In the genomic region with DNA sequence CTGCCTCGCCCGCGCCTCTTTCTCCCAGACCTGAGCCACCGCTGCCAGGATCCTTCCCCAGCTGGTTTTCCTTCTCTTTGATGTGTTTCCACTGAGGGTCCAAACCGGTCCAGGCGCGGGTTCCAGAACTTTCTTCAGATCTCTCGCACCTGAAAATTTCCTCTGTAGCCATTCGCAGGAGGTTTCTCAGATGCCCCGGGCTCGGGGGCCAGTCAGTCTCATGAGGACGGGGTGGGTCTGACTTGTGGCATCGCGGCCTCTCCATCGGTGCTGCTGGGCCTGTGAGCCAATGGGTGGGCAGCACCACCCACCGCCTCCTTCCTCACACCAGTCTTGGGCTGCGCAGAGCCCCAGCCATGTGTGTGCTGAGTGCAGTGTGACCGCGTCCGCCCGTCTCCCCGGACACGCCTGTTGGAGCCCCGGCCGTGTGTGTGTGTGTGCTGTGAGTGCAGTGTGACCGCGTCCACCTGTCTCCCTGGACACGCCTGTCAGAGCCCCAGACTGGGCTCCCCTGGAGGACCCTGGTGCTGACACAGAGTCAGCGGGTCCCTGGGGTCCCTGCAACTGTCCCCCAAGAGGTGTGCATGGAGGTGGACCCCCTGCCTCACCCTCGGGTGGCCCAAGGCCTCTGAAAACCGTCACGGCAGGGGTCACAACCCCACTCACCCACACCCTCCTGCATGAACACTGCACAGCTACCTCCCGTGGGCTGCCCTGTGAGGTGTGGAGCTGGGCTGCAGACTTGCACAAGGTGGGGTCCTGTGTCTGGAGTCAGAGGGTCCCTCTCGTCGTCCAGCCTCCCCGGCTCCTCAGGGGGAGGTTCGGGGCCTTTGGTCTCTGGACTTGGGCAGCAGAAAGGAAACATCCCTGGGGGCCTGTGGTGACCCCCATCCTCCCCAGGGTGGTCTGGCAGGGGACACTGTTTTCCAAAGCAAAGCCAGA, we compare ENCODE assay signal across 19 cellular contexts. TPM values are rescaled to one million over a fixed set of nuclear protein-coding genes. Genes with fewer than 3 reads are reported as not detected.
DNase-seq lines count a peak whose midpoint lies in the region; ATAC-seq and TF ChIP-seq lines count a peak whose summit lies in the region.
"Had no signal": no experiment of that assay in that cellular context is flagged by ENCODE, and none has a peak within 500 bp of the region (broad histone marks: within the 10 kb centered on the region; RNA-seq: fewer than 3 reads in every experiment).

No MANE protein-coding gene starts in this region.

- H3K36me3 ChIP-seq in NT2/D1 (ENCODE audit: insufficient read depth, insufficient read length, low read length) = peaks cover 79% of the 10 kb centered on the region
- H3K36me3 ChIP-seq: MG63 had no signal

- H3K9ac ChIP-seq in NT2/D1 (ENCODE audit: insufficient read length, low read depth) = peak overlapping the region; percentile 24

- H3K4me1 Mint-ChIP-seq in WTC11 = peaks cover 23% of the 10 kb centered on the region
- H3K4me1 Mint-ChIP-seq: CD8-positive, alpha-beta memory T cell had no signal

- intact Hi-C loops in posterior vena cava (cut with DNase I) = no loop called here
- intact Hi-C loops in head of caudate nucleus (cut with DNase I) = no loop called here

- no peak overlapping the region for H3K4me3 ChIP-seq in NT2/D1 (ENCODE audit: insufficient read length, low read depth)
- H3K4me3 ChIP-seq: MG63, PC-9 had no signal

- POLR2A ChIA-PET in WTC11 (lab: Charles Lee) = no interaction called here

- TF ChIP-seq CTCF in WTC11 (IDR thresholded peaks at IDR 0.05) = no peak

- H3K27me3 Mint-ChIP-seq in WTC11 (ENCODE audit: low read depth) = no peaks in the 10 kb centered on the region

- H3K36me3 Mint-ChIP-seq in WTC11 = peaks cover 2% of the 10 kb centered on the region; the same call in 1 of the 2 replicates
- H3K36me3 Mint-ChIP-seq: CD8-positive, alpha-beta memory T cell had no signal

- H3K4me1 ChIP-seq in NT2/D1 (ENCODE audit: insufficient read depth, insufficient read length) = peaks cover 71% of the 10 kb centered on the region

- ATAC-seq in WTC11 = no peak
- no peak for ATAC-seq in esophagus mucosa
- ATAC-seq in HG03280 (IDR thresholded peaks at IDR 0.05; ENCODE audit: unreplicated experiment) = no peak

- H3K9me3 Mint-ChIP-seq in WTC11 = no peaks in the 10 kb centered on the region
- H3K9me3 Mint-ChIP-seq: CD8-positive, alpha-beta memory T cell had no signal

- CTCF ChIA-PET in WTC11 (lab: Charles Lee) = interaction anchor here (2.4 kb wide), 1 partner anchor 67 kb away, joined by 8 read pairs; no protein-coding TSS in a partner anchor

- no peaks in the 10 kb centered on the region for H3K9me3 ChIP-seq in NT2/D1 (ENCODE audit: insufficient read depth, low read length)
- H3K9me3 ChIP-seq: MG63 had no signal

- no peak for DNase-seq in NT2/D1 (ENCODE audit: low read depth, low spot score)
- DNase-seq in WTC11 (ENCODE audit: low spot score) = no peak
- DNase-seq in left kidney (ENCODE audit: low read depth, low spot score) = peak; percentile 36
- peak; percentile 74 for DNase-seq in posterior vena cava (ENCODE audit: low spot score)
- DNase-seq in head of caudate nucleus = no peak
- DNase-seq in dedifferentiated amniotic fluid mesenchymal stem cell (ENCODE audit: extremely low spot score) = no peak
- DNase-seq: ACHN; C1 segment of cervical spinal cord; CD8-positive, alpha-beta memory T cell; Kasumi-1; MG63; NCI-H1048; NCI-H1436; NCI-H2029; NCI-H345; NCI-H524 treated with DMSO at 0.1 percent for 48 hours; PC-9 had no signal

- no peak overlapping the region for H3K4me3 Mint-ChIP-seq in WTC11
- H3K4me3 Mint-ChIP-seq: CD8-positive, alpha-beta memory T cell had no signal

- H3K27ac Mint-ChIP-seq in WTC11 = peak overlapping the region; percentile 57; the same call in 1 of the 2 replicates
- H3K27ac Mint-ChIP-seq: CD8-positive, alpha-beta memory T cell had no signal

- H3K27me3 ChIP-seq in NT2/D1 (ENCODE audit: insufficient read depth, insufficient read length) = no peaks in the 10 kb centered on the region
- H3K27me3 ChIP-seq: MG63 had no signal

TF ChIP-seq in WTC11, 78 proteins besides CTCF, POLR2A, EP300 and RAD21:
- TF ChIP-seq IRF2 (CRISPR knock-in tag; IDR thresholded peaks at IDR 0.05; ENCODE audit: borderline replicate concordance, low read depth) = no peak
- TF ChIP-seq ETV6 (CRISPR knock-in tag; IDR thresholded peaks at IDR 0.05) = no peak
- TF ChIP-seq, protein P1, sequence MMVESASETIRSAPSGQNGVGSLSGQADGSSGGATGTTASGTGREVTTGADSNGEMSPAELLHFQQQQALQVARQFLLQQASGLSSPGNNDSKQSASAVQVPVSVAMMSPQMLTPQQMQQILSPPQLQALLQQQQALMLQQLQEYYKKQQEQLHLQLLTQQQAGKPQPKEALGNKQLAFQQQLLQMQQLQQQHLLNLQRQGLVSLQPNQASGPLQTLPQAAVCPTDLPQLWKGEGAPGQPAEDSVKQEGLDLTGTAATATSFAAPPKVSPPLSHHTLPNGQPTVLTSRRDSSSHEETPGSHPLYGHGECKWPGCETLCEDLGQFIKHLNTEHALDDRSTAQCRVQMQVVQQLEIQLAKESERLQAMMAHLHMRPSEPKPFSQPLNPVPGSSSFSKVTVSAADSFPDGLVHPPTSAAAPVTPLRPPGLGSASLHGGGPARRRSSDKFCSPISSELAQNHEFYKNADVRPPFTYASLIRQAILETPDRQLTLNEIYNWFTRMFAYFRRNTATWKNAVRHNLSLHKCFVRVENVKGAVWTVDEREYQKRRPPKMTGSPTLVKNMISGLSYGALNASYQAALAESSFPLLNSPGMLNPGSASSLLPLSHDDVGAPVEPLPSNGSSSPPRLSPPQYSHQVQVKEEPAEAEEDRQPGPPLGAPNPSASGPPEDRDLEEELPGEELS (CRISPR knock-in tag; IDR thresholded peaks at IDR 0.05) = no peak
- no peak for TF ChIP-seq TEAD1 (CRISPR knock-in tag; IDR thresholded peaks at IDR 0.05)
- TF ChIP-seq, protein P2, sequence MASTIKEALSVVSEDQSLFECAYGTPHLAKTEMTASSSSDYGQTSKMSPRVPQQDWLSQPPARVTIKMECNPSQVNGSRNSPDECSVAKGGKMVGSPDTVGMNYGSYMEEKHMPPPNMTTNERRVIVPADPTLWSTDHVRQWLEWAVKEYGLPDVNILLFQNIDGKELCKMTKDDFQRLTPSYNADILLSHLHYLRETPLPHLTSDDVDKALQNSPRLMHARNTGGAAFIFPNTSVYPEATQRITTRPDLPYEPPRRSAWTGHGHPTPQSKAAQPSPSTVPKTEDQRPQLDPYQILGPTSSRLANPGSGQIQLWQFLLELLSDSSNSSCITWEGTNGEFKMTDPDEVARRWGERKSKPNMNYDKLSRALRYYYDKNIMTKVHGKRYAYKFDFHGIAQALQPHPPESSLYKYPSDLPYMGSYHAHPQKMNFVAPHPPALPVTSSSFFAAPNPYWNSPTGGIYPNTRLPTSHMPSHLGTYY (CRISPR knock-in tag; IDR thresholded peaks at IDR 0.05) = no peak
- TF ChIP-seq NFATC4 (CRISPR knock-in tag; IDR thresholded peaks at IDR 0.05) = no peak
- no peak for TF ChIP-seq CREB1 (CRISPR knock-in tag; IDR thresholded peaks at IDR 0.05)
- TF ChIP-seq, protein P3, sequence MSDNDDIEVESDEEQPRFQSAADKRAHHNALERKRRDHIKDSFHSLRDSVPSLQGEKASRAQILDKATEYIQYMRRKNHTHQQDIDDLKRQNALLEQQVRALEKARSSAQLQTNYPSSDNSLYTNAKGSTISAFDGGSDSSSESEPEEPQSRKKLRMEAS (CRISPR knock-in tag; IDR thresholded peaks at IDR 0.05) = no peak
- no peak for TF ChIP-seq NFE2L1 (CRISPR knock-in tag; IDR thresholded peaks at IDR 0.05)
- TF ChIP-seq SP1 (CRISPR knock-in tag; conservative IDR thresholded peaks at IDR 0.05) = no peak
- TF ChIP-seq FOXP1 (CRISPR knock-in tag; IDR thresholded peaks at IDR 0.05; ENCODE audit: borderline replicate concordance) = no peak
- TF ChIP-seq, protein P4, sequence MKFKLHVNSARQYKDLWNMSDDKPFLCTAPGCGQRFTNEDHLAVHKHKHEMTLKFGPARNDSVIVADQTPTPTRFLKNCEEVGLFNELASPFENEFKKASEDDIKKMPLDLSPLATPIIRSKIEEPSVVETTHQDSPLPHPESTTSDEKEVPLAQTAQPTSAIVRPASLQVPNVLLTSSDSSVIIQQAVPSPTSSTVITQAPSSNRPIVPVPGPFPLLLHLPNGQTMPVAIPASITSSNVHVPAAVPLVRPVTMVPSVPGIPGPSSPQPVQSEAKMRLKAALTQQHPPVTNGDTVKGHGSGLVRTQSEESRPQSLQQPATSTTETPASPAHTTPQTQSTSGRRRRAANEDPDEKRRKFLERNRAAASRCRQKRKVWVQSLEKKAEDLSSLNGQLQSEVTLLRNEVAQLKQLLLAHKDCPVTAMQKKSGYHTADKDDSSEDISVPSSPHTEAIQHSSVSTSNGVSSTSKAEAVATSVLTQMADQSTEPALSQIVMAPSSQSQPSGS (CRISPR knock-in tag; IDR thresholded peaks at IDR 0.05; ENCODE audit: borderline replicate concordance, low read depth) = no peak
TF ChIP-seq in WTC11: peak in this region for 0.

RNA-seq across cellular contexts. Expression of a gene that starts 20.2 kb away (rescaled TPM):
- total RNA-seq in WTC11 (2021) = 231 to 241 TPM (median 231 TPM) in 3 replicates
- 100 to 1,000 TPM; 117 to 133 TPM for total RNA-seq in posterior vena cava
- 26.7 TPM for total RNA-seq in esophagus mucosa

Comparison
In these comparisons a context has a peak if more than half of its experiments do, and no peak if none do; other contexts are left out.
1. DNase-seq: peak in left kidney (single experiment) and posterior vena cava (single experiment); none in NT2/D1 (single experiment), WTC11 (single experiment), head of caudate nucleus (0 of 42) and dedifferentiated amniotic fluid mesenchymal stem cell (single experiment).